2 cellular contexts compared by ENCODE assay signal in the genomic region with DNA sequence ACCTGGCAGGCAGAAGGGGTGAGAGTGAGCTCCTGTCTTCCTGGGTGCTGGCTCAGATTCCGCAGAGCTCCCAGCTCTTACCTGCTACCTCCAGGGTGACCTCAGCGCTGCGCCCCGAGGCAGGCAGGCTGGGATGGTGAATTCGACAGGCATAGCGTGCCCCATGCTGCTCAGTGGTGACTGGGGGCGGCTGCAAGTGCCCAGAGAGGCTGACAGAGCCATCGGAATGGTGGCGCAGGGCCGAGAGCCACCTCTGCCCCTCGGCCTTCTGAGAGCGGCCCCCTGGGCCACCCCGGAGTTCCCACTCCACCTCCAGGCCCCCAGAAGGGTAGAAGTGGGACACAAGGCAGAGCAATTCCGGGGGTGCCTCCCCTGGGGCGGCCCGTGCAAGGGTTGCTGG.
TF ChIP-seq lines count a peak whose summit lies in the region.

No MANE protein-coding gene starts in this region.

TF ChIP-seq in SK-N-SH, 30 proteins besides CTCF, POLR2A, EP300 and RAD21:
- no peak for TF ChIP-seq ELF1 (IDR thresholded peaks at IDR 0.05)
- no peak for TF ChIP-seq SIN3A (IDR thresholded peaks at IDR 0.05; ENCODE audit: borderline replicate concordance, low read depth, low read length)
- TF ChIP-seq TEAD4 (IDR thresholded peaks at IDR 0.05; ENCODE audit: borderline replicate concordance, insufficient read depth) = no peak
- no peak for TF ChIP-seq FOXM1 (IDR thresholded peaks at IDR 0.05; ENCODE audit: low read depth)
- TF ChIP-seq POLR2AphosphoS5 (IDR thresholded peaks at IDR 0.05; ENCODE audit: low read depth, low read length) = no peak
- TF ChIP-seq SMC3 (IDR thresholded peaks at IDR 0.05; ENCODE audit: low read depth, low read length) = no peak
- TF ChIP-seq RCOR1 (IDR thresholded peaks at IDR 0.05; ENCODE audit: low read length) = no peak
- no peak for TF ChIP-seq RXRA (IDR thresholded peaks at IDR 0.05; ENCODE audit: borderline replicate concordance, low read depth)
- TF ChIP-seq CHD2 (IDR thresholded peaks at IDR 0.05; ENCODE audit: low read length, partially characterized antibody) = no peak
- TF ChIP-seq JUND (IDR thresholded peaks at IDR 0.05) = no peak
- no peak for TF ChIP-seq GATA2 (CRISPR knock-in tag; IDR thresholded peaks at IDR 0.05)
- TF ChIP-seq, protein P1, sequence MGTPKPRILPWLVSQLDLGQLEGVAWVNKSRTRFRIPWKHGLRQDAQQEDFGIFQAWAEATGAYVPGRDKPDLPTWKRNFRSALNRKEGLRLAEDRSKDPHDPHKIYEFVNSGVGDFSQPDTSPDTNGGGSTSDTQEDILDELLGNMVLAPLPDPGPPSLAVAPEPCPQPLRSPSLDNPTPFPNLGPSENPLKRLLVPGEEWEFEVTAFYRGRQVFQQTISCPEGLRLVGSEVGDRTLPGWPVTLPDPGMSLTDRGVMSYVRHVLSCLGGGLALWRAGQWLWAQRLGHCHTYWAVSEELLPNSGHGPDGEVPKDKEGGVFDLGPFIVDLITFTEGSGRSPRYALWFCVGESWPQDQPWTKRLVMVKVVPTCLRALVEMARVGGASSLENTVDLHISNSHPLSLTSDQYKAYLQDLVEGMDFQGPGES (IDR thresholded peaks at IDR 0.05; ENCODE audit: low read depth, low read length) = no peak
- no peak for TF ChIP-seq NRF1 (IDR thresholded peaks at IDR 0.05; ENCODE audit: low read depth, low read length)
- no peak for TF ChIP-seq EZH2phosphoT487 (IDR thresholded peaks at IDR 0.05; ENCODE audit: borderline replicate concordance, low read depth)
- TF ChIP-seq, protein P2, sequence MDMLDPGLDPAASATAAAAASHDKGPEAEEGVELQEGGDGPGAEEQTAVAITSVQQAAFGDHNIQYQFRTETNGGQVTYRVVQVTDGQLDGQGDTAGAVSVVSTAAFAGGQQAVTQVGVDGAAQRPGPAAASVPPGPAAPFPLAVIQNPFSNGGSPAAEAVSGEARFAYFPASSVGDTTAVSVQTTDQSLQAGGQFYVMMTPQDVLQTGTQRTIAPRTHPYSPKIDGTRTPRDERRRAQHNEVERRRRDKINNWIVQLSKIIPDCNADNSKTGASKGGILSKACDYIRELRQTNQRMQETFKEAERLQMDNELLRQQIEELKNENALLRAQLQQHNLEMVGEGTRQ (IDR thresholded peaks at IDR 0.05; ENCODE audit: borderline replicate concordance, low read depth, low read length) = no peak
- TF ChIP-seq MAX (IDR thresholded peaks at IDR 0.05; ENCODE audit: low read depth) = no peak
- no peak for TF ChIP-seq FOSL2 (IDR thresholded peaks at IDR 0.05; ENCODE audit: borderline replicate concordance, low read depth)

TF ChIP-seq in SK-N-SH treated with all-trans-retinoic acid at 6 μM for 48 hours, 23 proteins besides CTCF, POLR2A, EP300 and RAD21:
- TF ChIP-seq ESRRG (CRISPR knock-in tag; IDR thresholded peaks at IDR 0.05) = no peak
- TF ChIP-seq GLIS3 (CRISPR knock-in tag; IDR thresholded peaks at IDR 0.05) = no peak
- TF ChIP-seq RARB (CRISPR knock-in tag; IDR thresholded peaks at IDR 0.05) = no peak
- TF ChIP-seq PPARA (CRISPR knock-in tag; IDR thresholded peaks at IDR 0.05; ENCODE audit: borderline replicate concordance) = no peak
- no peak for TF ChIP-seq ARNTL (CRISPR knock-in tag; IDR thresholded peaks at IDR 0.05; ENCODE audit: borderline replicate concordance, low read depth)
- TF ChIP-seq CSDC2 (CRISPR knock-in tag; IDR thresholded peaks at IDR 0.05) = no peak
- TF ChIP-seq TSHZ2 (CRISPR knock-in tag; IDR thresholded peaks at IDR 0.05) = no peak
- no peak for TF ChIP-seq PATZ1 (CRISPR knock-in tag; IDR thresholded peaks at IDR 0.05; ENCODE audit: borderline replicate concordance)
- TF ChIP-seq POU6F1 (CRISPR knock-in tag; IDR thresholded peaks at IDR 0.05; ENCODE audit: borderline replicate concordance, low read depth) = no peak
- TF ChIP-seq ZNF70 (CRISPR knock-in tag; IDR thresholded peaks at IDR 0.05) = no peak
- no peak for TF ChIP-seq ZNF565 (CRISPR knock-in tag; conservative IDR thresholded peaks at IDR 0.05; ENCODE audit: low read depth)
- no peak for TF ChIP-seq ZFP3 (CRISPR knock-in tag; IDR thresholded peaks at IDR 0.05)
- no peak for TF ChIP-seq ZC3H10 (CRISPR knock-in tag; IDR thresholded peaks at IDR 0.05)
- no peak for TF ChIP-seq CREB5 (CRISPR knock-in tag; IDR thresholded peaks at IDR 0.05; ENCODE audit: low read depth)
- no peak for TF ChIP-seq OSR1 (CRISPR knock-in tag; IDR thresholded peaks at IDR 0.05)
- no peak for TF ChIP-seq TCF4 (CRISPR knock-in tag; IDR thresholded peaks at IDR 0.05; ENCODE audit: borderline replicate concordance)
- TF ChIP-seq CSRNP3 (CRISPR knock-in tag; IDR thresholded peaks at IDR 0.05) = no peak
- no peak for TF ChIP-seq ZNF8 (CRISPR knock-in tag; IDR thresholded peaks at IDR 0.05)
- TF ChIP-seq SNAI2 (CRISPR knock-in tag; IDR thresholded peaks at IDR 0.05) = no peak
TF ChIP-seq in SK-N-SH treated with all-trans-retinoic acid at 6 μM for 48 hours: peak in this region for 0.
